Comparison of ENCODE assay signal across 8 cellular contexts in the genomic region with DNA sequence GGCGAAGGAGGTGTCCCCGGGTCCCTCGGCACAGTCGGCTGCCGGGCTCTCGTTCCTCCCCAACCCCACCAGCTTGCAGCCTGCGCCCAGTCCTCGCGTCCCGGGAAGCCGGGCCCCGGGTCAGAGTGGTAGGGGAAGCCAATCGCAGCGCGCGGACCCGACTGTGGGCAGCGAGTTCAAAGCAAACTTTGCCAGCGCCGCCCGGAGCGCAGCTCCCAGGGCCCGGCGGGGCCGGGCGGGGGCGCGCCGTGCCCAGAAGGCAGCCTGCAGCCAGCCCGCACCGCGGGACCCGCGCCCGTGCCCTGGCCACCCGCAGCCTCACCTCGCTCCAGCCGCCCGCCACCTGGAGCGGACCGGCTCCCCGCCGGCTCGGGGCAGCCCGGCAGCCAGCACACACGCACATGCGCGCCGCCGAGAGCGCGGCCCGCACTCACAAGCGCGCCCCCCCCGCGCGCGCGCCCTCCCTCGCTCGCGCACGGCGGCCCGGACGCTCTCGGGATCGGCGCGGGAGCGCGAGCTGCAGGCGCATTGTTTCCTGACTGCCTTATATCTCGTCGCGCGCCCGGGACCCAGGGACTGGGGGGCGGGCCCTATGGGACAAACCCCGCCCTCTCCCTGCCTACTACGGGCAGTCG. TPM values are rescaled to one million over a fixed set of nuclear protein-coding genes. Genes with fewer than 3 reads are reported as not detected.
DNase-seq lines count a peak whose midpoint lies in the region; ATAC-seq and TF ChIP-seq lines count a peak whose summit lies in the region.

A gene with protein sequence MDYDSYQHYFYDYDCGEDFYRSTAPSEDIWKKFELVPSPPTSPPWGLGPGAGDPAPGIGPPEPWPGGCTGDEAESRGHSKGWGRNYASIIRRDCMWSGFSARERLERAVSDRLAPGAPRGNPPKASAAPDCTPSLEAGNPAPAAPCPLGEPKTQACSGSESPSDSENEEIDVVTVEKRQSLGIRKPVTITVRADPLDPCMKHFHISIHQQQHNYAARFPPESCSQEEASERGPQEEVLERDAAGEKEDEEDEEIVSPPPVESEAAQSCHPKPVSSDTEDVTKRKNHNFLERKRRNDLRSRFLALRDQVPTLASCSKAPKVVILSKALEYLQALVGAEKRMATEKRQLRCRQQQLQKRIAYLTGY (minus strand): TSS at position 432 of the 635 bp plus-strand sequence. CDS start 483 bp downstream, outside the sequence.

- peak within 1 kb of the TSS; percentile 70 for H3K4me3 Mint-ChIP-seq in activated CD8-positive, alpha-beta T cell treated with anti-CD3 and anti-CD28 coated beads for 36 hours
- peak within 1 kb of the TSS; percentile 83 for H3K4me3 Mint-ChIP-seq in mesothelial cell of epicardium

- no peaks in the 10 kb centered on the region for H3K4me1 Mint-ChIP-seq in activated CD8-positive, alpha-beta T cell treated with anti-CD3 and anti-CD28 coated beads for 36 hours (ENCODE audit: low read depth)
- H3K4me1 Mint-ChIP-seq in mesothelial cell of epicardium = peaks cover 31% of the 10 kb centered on the region

- H3K27me3 Mint-ChIP-seq in activated CD8-positive, alpha-beta T cell treated with anti-CD3 and anti-CD28 coated beads for 36 hours = peaks cover 55% of the 10 kb centered on the region
- H3K27me3 Mint-ChIP-seq in mesothelial cell of epicardium (ENCODE audit: low read depth) = peaks cover 23% of the 10 kb centered on the region

- H3K4me3 ChIP-seq in AG10803 (ENCODE audit: low read length) (peak within 1 kb of the TSS; percentile 62), endocrine pancreas (ENCODE audit: control insufficient read depth, insufficient read depth, low read length) (no peak within 1 kb of the TSS)

- peak; percentile 52 for ATAC-seq in HG03139 (IDR thresholded peaks at IDR 0.05; ENCODE audit: unreplicated experiment)
- peak; percentile 89 for ATAC-seq in activated CD8-positive, alpha-beta T cell treated with anti-CD3 and anti-CD28 coated beads for 36 hours

- H3K9ac ChIP-seq in endocrine pancreas (ENCODE audit: control insufficient read depth, insufficient read depth, low read length) = peak within 1 kb of the TSS; percentile 73

- in situ Hi-C loops in GM18951 (cut with MboI; ENCODE audit: low sequenced_read_pairs, unreplicated experiment) = loop anchor here (10.0 kb wide), 1 partner anchor 87 kb away; no protein-coding TSS in a partner anchor

- intact Hi-C loops in activated CD8-positive, alpha-beta T cell treated with anti-CD3 and anti-CD28 coated beads for 36 hours (cut with micrococcal nuclease) = loop anchor here (5.0 kb wide), 1 partner anchor 84 kb away; no protein-coding TSS in a partner anchor

- no peak within 1 kb of the TSS for H3K27ac Mint-ChIP-seq in activated CD8-positive, alpha-beta T cell treated with anti-CD3 and anti-CD28 coated beads for 36 hours
- peak within 1 kb of the TSS; percentile 64 for H3K27ac Mint-ChIP-seq in mesothelial cell of epicardium

- POLR2A ChIA-PET in activated CD8-positive, alpha-beta T cell treated with anti-CD3 and anti-CD28 coated beads for 36 hours (lab: Charles Lee) = interaction anchor here (0.7 to 1.2 kb wide), 4 partner anchors 9 to 138 kb away, joined by 3 to 6 read pairs (median 4); no protein-coding TSS in a partner anchor

- no peaks in the 10 kb centered on the region for H3K4me1 ChIP-seq in endocrine pancreas (ENCODE audit: control insufficient read depth, insufficient read depth, low read length)

- peak; percentile 45 for TF ChIP-seq POLR2A in GM18951 (IDR thresholded peaks at IDR 0.05; ENCODE audit: extremely low read depth, insufficient read depth, insufficient read length)

- H3K9me3 Mint-ChIP-seq in activated CD8-positive, alpha-beta T cell treated with anti-CD3 and anti-CD28 coated beads for 36 hours = no peaks in the 10 kb centered on the region
- no peaks in the 10 kb centered on the region for H3K9me3 Mint-ChIP-seq in mesothelial cell of epicardium

- no peak for TF ChIP-seq CTCF in AG10803 (conservative IDR thresholded peaks at IDR 0.05; ENCODE audit: low read length)
- no peak for TF ChIP-seq CTCF in activated CD8-positive, alpha-beta T cell treated with anti-CD3 and anti-CD28 coated beads for 36 hours (IDR thresholded peaks at IDR 0.05)
- TF ChIP-seq CTCF in mesothelial cell of epicardium (IDR thresholded peaks at IDR 0.05; ENCODE audit: unreplicated experiment) = no peak

- no peaks in the 10 kb centered on the region for H3K27me3 ChIP-seq in endocrine pancreas (ENCODE audit: control insufficient read depth, insufficient read depth, low read length)

- no peaks in the 10 kb centered on the region for H3K36me3 ChIP-seq in endocrine pancreas (ENCODE audit: control insufficient read depth, insufficient read depth, low read length)

- CTCF ChIA-PET in activated CD8-positive, alpha-beta T cell treated with anti-CD3 and anti-CD28 coated beads for 36 hours (lab: Charles Lee) = interaction anchor here (0.7 to 3.7 kb wide), 42 partner anchors 8 to 393 kb away, joined by 3 to 35 read pairs (median 5); partner anchors contain the start of genes MFSD2A and TRIT1

- H3K9me3 ChIP-seq in endocrine pancreas (ENCODE audit: control insufficient read depth, low read length) = no peaks in the 10 kb centered on the region

- DNase-seq in AG10803 (ENCODE audit: low read depth) = peak; percentile 33
- peak; percentile 86 for DNase-seq in NCI-H69 (lab: John Stamatoyannopoulos, UW)
- DNase-seq in activated CD8-positive, alpha-beta T cell treated with anti-CD3 and anti-CD28 coated beads for 36 hours = peak; percentile 85
- peak; percentile 76 to 82 for DNase-seq in mesothelial cell of epicardium (ENCODE audit: low spot score in 2 of 2, unreplicated experiment in 2 of 2)
- peak; percentile 24 to 28 for DNase-seq in stimulated activated CD8-positive, alpha-beta memory T cell treated with anti-CD3 and anti-CD28 coated beads, Interleukin-2, amount 100 ng/mL, for 1 hour (ENCODE audit: low read depth in 2 of 2)

- no peaks in the 10 kb centered on the region for H3K36me3 Mint-ChIP-seq in activated CD8-positive, alpha-beta T cell treated with anti-CD3 and anti-CD28 coated beads for 36 hours (ENCODE audit: low read depth)
- H3K36me3 Mint-ChIP-seq in mesothelial cell of epicardium = no peaks in the 10 kb centered on the region

RNA-seq across cellular contexts. Expression of the gene that starts here (rescaled TPM):
- total RNA-seq in activated CD8-positive, alpha-beta T cell treated with anti-CD3 and anti-CD28 coated beads for 36 hours = under 1 TPM; 0.13 to 0.20 TPM
- 25.0 to 27.2 TPM (median 25.5 TPM) in 3 replicates for total RNA-seq in mesothelial cell of epicardium

Comparison
In these comparisons a context has a peak if more than half of its experiments do, and no peak if none do; other contexts are left out.
1. RNA of the gene that starts here (total RNA-seq): 25.0 to 27.2 TPM in mesothelial cell of epicardium; 0.13 to 0.20 TPM in activated CD8-positive, alpha-beta T cell treated with anti-CD3 and anti-CD28 coated beads for 36 hours; every median in the first group is over 10 times any median in the second.
2. Peak in DNase-seq and ATAC-seq in activated CD8-positive, alpha-beta T cell treated with anti-CD3 and anti-CD28 coated beads for 36 hours; RNA of the gene not detected or under 1 TPM.
3. DNase-seq: peak in every context shown above with its lines; median percentile 86 in NCI-H69; 85 in activated CD8-positive, alpha-beta T cell treated with anti-CD3 and anti-CD28 coated beads for 36 hours; 79 in mesothelial cell of epicardium; 33 in AG10803; 26 in stimulated activated CD8-positive, alpha-beta memory T cell treated with anti-CD3 and anti-CD28 coated beads, Interleukin-2, amount 100 ng/mL, for 1 hour.